In the genomic region with DNA sequence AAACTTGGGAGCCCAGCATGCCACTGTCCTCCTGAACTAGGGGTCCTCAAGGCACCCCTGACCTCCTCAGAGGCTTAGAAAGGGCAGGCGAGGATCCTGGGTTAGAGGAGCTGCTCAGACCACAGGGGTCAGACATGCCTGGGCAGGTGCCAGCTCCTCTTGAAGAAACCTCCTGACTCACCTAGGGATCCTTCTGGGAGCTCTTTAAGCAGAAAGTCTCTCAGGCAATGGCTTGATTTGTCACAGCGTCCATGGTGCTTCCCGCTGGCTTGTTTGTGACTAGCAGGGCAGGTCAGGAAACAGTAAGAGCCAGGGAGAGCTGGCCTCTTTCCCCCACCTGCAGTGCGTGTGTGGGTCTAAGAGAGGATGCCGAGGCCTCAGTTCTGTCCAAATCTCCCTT, we compare ENCODE assay signal across 12 cellular contexts.
DNase-seq lines count a peak whose midpoint lies in the region; ATAC-seq and TF ChIP-seq lines count a peak whose summit lies in the region.
"Had no signal": no experiment of that assay in that cellular context is flagged by ENCODE, and none has a peak within 500 bp of the region (broad histone marks: within the 10 kb centered on the region; RNA-seq: fewer than 3 reads in every experiment).

No MANE protein-coding gene starts in this region.

- H3K4me1 Mint-ChIP-seq in stimulated activated naive B cell treated with anti-CD40 and anti-IgM and Interleukin-4, amounts not matched to agents 10 μg/mL and 1 μg/mL and 100 μg/mL, for 72 hours: peaks cover 17 to 34% of the 10 kb centered on the region in 2 donors

- peak overlapping the region; percentile 75 for H3K27ac Mint-ChIP-seq in stimulated activated naive B cell treated with anti-CD40 and anti-IgM and Interleukin-4, amounts not matched to agents 10 μg/mL and 1 μg/mL and 100 μg/mL, for 72 hours
- H3K27ac Mint-ChIP-seq: CD8-positive, alpha-beta T cell had no signal

- no peaks in the 10 kb centered on the region for H3K9me3 Mint-ChIP-seq in stimulated activated naive B cell treated with anti-CD40 and anti-IgM and Interleukin-4, amounts not matched to agents 10 μg/mL and 1 μg/mL and 100 μg/mL, for 72 hours
- H3K9me3 Mint-ChIP-seq: activated naive CD4-positive, alpha-beta T cell treated with anti-CD3 and anti-CD28 coated beads, Interleukin-2, amount 50 U/mL, for 72 hours; CD8-positive, alpha-beta T cell had no signal

- DNase-seq in DMS 273 (lab: John Stamatoyannopoulos, UW; ENCODE audit: unreplicated experiment) (peak; percentile 51), DMS 273 treated with DMSO at 0.1 percent for 48 hours (lab: John Stamatoyannopoulos, UW) (no peak), NCI-H2171 (lab: John Stamatoyannopoulos, UW) (peak; percentile 59), epithelial cell of esophagus (ENCODE audit: low read depth) (peak; percentile 91), NCI-H146 treated with DMSO at 0.1 percent for 48 hours (lab: John Stamatoyannopoulos, UW; ENCODE audit: unreplicated experiment) (no peak), inferior parietal cortex (ENCODE audit: extremely low spot score) (no peak)
- no peak for DNase-seq in stimulated activated naive B cell treated with anti-CD40 and anti-IgM and Interleukin-4, amounts not matched to agents 10 μg/mL and 1 μg/mL and 100 μg/mL, for 72 hours
- DNase-seq: CD8-positive, alpha-beta T cell; GF-D8; lower lobe of right lung had no signal

- no peak for TF ChIP-seq CTCF in epithelial cell of esophagus (IDR thresholded peaks at IDR 0.05; ENCODE audit: insufficient read depth, low read depth, low read length, missing control alignments)

- no peak for ATAC-seq in stimulated activated naive B cell treated with anti-CD40 and anti-IgM and Interleukin-4, amounts not matched to agents 10 μg/mL and 1 μg/mL and 100 μg/mL, for 72 hours (replicated peaks)
- no peak for ATAC-seq in HG03196 (IDR thresholded peaks at IDR 0.05; ENCODE audit: unreplicated experiment)
- ATAC-seq: CD8-positive, alpha-beta T cell; lower lobe of right lung had no signal

- H3K27me3 Mint-ChIP-seq in stimulated activated naive B cell treated with anti-CD40 and anti-IgM and Interleukin-4, amounts not matched to agents 10 μg/mL and 1 μg/mL and 100 μg/mL, for 72 hours: peaks cover 0 to 4% of the 10 kb centered on the region in 2 donors

- no peak overlapping the region for H3K4me3 Mint-ChIP-seq in stimulated activated naive B cell treated with anti-CD40 and anti-IgM and Interleukin-4, amounts not matched to agents 10 μg/mL and 1 μg/mL and 100 μg/mL, for 72 hours
- H3K4me3 Mint-ChIP-seq: CD8-positive, alpha-beta T cell had no signal

- H3K36me3 Mint-ChIP-seq in stimulated activated naive B cell treated with anti-CD40 and anti-IgM and Interleukin-4, amounts not matched to agents 10 μg/mL and 1 μg/mL and 100 μg/mL, for 72 hours: peaks cover 39 to 52% of the 10 kb centered on the region in 2 donors

- no peak overlapping the region for H3K4me3 ChIP-seq in epithelial cell of esophagus (ENCODE audit: low read length)
- H3K4me3 ChIP-seq: lower lobe of right lung had no signal

Comparison
In these comparisons a context has a peak if more than half of its experiments do, and no peak if none do; other contexts are left out.
1. DNase-seq: peak in DMS 273 (single experiment), NCI-H2171 (single experiment) and epithelial cell of esophagus (single experiment); none in DMS 273 treated with DMSO at 0.1 percent for 48 hours (single experiment), stimulated activated naive B cell treated with anti-CD40 and anti-IgM and Interleukin-4, amounts not matched to agents 10 μg/mL and 1 μg/mL and 100 μg/mL, for 72 hours (single experiment), NCI-H146 treated with DMSO at 0.1 percent for 48 hours (single experiment) and inferior parietal cortex (single experiment).